ENCODE assay signal across 15 cellular contexts in the genomic region with DNA sequence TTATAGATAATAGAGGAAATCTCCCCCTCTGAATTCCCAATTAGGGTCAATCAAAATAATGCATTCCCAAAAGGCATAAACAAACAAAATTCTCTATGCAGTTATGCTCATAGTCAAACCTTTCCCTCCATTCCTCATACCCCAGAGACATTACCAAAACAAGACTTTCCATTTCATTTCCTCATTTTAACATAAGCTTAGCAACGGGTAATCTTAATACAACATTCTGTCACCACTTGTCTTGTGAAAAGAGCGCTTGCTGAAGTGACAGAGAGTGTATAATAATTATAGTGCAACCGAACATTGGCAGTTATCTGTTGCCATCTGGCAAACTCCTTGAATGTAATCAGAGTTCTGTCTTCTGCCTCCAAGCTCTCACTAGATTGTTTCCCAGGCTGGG. TPM values are rescaled to one million over a fixed set of nuclear protein-coding genes. Genes with fewer than 3 reads are reported as not detected.
DNase-seq lines count a peak whose midpoint lies in the region; ATAC-seq, FAIRE-seq and TF ChIP-seq lines count a peak whose summit lies in the region.
"Had no signal": no experiment of that assay in that cellular context is flagged by ENCODE, and none has a peak within 500 bp of the region (broad histone marks: within the 10 kb centered on the region; RNA-seq: fewer than 3 reads in every experiment).

No MANE protein-coding gene starts in this region.

- H2AFZ ChIP-seq in GM12878 (ENCODE audit: control insufficient read depth, low read depth, low read length) (no peak overlapping the region), MM.1S (ENCODE audit: low read length) (no peak overlapping the region)

- TF ChIP-seq CTCF in GM12878 (IDR thresholded peaks at IDR 0.05 in 2 of 3, conservative IDR thresholded peaks at IDR 0.05 in 1 of 3; ENCODE audit: control insufficient read depth in 2 of 3, extremely low read depth in 1 of 3, insufficient read depth in 1 of 3, low read depth in 3 of 3, low read length in 3 of 3) (no peak), MM.1S (IDR thresholded peaks at IDR 0.05; ENCODE audit: low read length) (no peak), lower lobe of right lung (IDR thresholded peaks at IDR 0.05) (no peak)

- H3K27me3 ChIP-seq in GM12878 (replicated peaks in 1 of 2; ENCODE audit: control insufficient read depth in 2 of 2, insufficient read depth in 2 of 2, low read length in 1 of 2) (no peaks in the 10 kb centered on the region; a peak in 1 of 4 replicates), MM.1S (replicated peaks; ENCODE audit: insufficient read depth, low read length) (no peaks in the 10 kb centered on the region), lower lobe of right lung (ENCODE audit: low read depth) (peaks cover 12% of the 10 kb centered on the region)
- H3K27me3 ChIP-seq: gastroesophageal sphincter, SJCRH30 had no signal

- H4K20me1 ChIP-seq in GM12878 (ENCODE audit: control insufficient read depth, insufficient read depth), result no peaks in the 10 kb centered on the region; the same call in 1 of the 2 replicates
- H4K20me1 ChIP-seq in MM.1S (ENCODE audit: insufficient read depth, low read length), result no peaks in the 10 kb centered on the region

- no peaks in the 10 kb centered on the region for H3F3A ChIP-seq in MM.1S (ENCODE audit: insufficient read depth, low read length)

- H3K9ac ChIP-seq in GM12878 (ENCODE audit: control insufficient read depth, insufficient read depth, low read length), result no peak overlapping the region
- no peak overlapping the region for H3K9ac ChIP-seq in MM.1S (ENCODE audit: low read length)

- no TSS peak for BruUV-seq in GM12878 (replicated peaks; lab: Mats Ljungman, UMichigan)

- H3K79me2 ChIP-seq in GM12878 (ENCODE audit: control insufficient read depth, insufficient read depth, low read length) (no peaks in the 10 kb centered on the region), MM.1S (ENCODE audit: low read length) (no peaks in the 10 kb centered on the region)

- H3K36me3 ChIP-seq in GM12878 (ENCODE audit: control insufficient read depth in 2 of 2, insufficient read depth in 2 of 2, low read length in 1 of 2) (no peaks in the 10 kb centered on the region), MM.1S (replicated peaks; ENCODE audit: insufficient read depth, low read length) (no peaks in the 10 kb centered on the region), lower lobe of right lung (no peaks in the 10 kb centered on the region)
- H3K36me3 ChIP-seq: gastroesophageal sphincter, SJCRH30 had no signal

- no peaks in the 10 kb centered on the region for H3K9me2 ChIP-seq in MM.1S (replicated peaks; ENCODE audit: insufficient read depth, low read length)

- no peaks in the 10 kb centered on the region for H3K9me3 ChIP-seq in GM12878 (replicated peaks; ENCODE audit: control insufficient read depth, insufficient read depth, low read length)
- no peaks in the 10 kb centered on the region for H3K9me3 ChIP-seq in MM.1S (replicated peaks; ENCODE audit: insufficient read depth, low read length)
- no peaks in the 10 kb centered on the region for H3K9me3 ChIP-seq in lower lobe of right lung
- H3K9me3 ChIP-seq: gastroesophageal sphincter, SJCRH30 had no signal

- TF ChIP-seq EP300 in GM12878 (IDR thresholded peaks at IDR 0.05; ENCODE audit: borderline replicate concordance in 1 of 2, control insufficient read depth in 1 of 2, low read depth in 2 of 2, low read length in 2 of 2), result no peak

- H3K27ac ChIP-seq in GM12878 (ENCODE audit: control insufficient read depth, insufficient read depth), result no peak overlapping the region
- no peak overlapping the region for H3K27ac ChIP-seq in MM.1S (ENCODE audit: low read length)
- no peak overlapping the region for H3K27ac ChIP-seq in lower lobe of right lung
- H3K27ac ChIP-seq: gastroesophageal sphincter, SJCRH30 had no signal

- in situ Hi-C loops in GM12878 (cut with MboI), result no loop called here

- TF ChIP-seq RAD21 in GM12878 (IDR thresholded peaks at IDR 0.05; ENCODE audit: insufficient read depth, low read depth, low read length), result no peak

- TF ChIP-seq POLR2A in GM12878 (IDR thresholded peaks at IDR 0.05; ENCODE audit: low read depth, low read length), result no peak

- H3K4me2 ChIP-seq in GM12878 (ENCODE audit: control insufficient read depth, insufficient read depth), result no peak overlapping the region
- H3K4me2 ChIP-seq in MM.1S (ENCODE audit: low read depth, low read length), result no peak overlapping the region

- 37% methylated on average over 3 of the region's 3 CpGs for WGBS in GM12878 (ENCODE audit: insufficient coverage, insufficient replicate concordance, low lambda C conversion rate, missing lambda C conversion rate)

- SMC1A ChIA-PET in GM12878 (lab: Charles Lee; ENCODE audit: uncharacterized antibody, unreplicated experiment), result interaction anchor here (0.9 to 2.2 kb wide), 3 partner anchors 13 to 153 kb away, joined by 3 to 7 read pairs (median 6); no protein-coding TSS in a partner anchor

- POLR2A ChIA-PET in GM12878 (lab: Charles Lee), result interaction anchor here (1.1 to 1.3 kb wide), 2 partner anchors 13 to 19 kb away, joined by 3 to 4 read pairs; no protein-coding TSS in a partner anchor

- intact Hi-C loops in GM12878 (cut with micrococcal nuclease; ENCODE audit: unreplicated experiment), result no loop called here
- intact Hi-C loops in lower lobe of right lung (cut with DNase I), result no loop called here

- CTCF ChIA-PET in GM12878 (lab: Yijun Ruan, JAX), result interaction anchor here (1.0 to 1.9 kb wide), 5 partner anchors 15 to 204 kb away, joined by 3 to 4 read pairs (median 4); no protein-coding TSS in a partner anchor

- H3K4me3 ChIP-seq in GM12878, result no peak overlapping the region
- no peak overlapping the region for H3K4me3 ChIP-seq in MM.1S (ENCODE audit: low read length)
- no peak overlapping the region for H3K4me3 ChIP-seq in lower lobe of right lung
- H3K4me3 ChIP-seq: gastroesophageal sphincter, SJCRH30 had no signal

- DNase-seq in NCI-H1092 treated with DMSO at 0.1 percent for 48 hours (lab: John Stamatoyannopoulos, UW) (peak; percentile 22), NCI-H524 treated with DMSO at 0.1 percent for 48 hours (lab: John Stamatoyannopoulos, UW) (peak; percentile 90), GM12878 (ENCODE audit: low read depth, low spot score) (no peak), HCEC 1CT (no peak), MM.1S (no peak), lower lobe of right lung (no peak)
- DNase-seq: erythroblast, midbrain, NCI-H2081 treated with DMSO at 0.1 percent for 48 hours, SJCRH30 had no signal

- H3K4me1 ChIP-seq in GM12878 (ENCODE audit: control insufficient read depth, insufficient read depth, low read length) (no peaks in the 10 kb centered on the region), MM.1S (ENCODE audit: low read length) (no peaks in the 10 kb centered on the region), lower lobe of right lung (no peaks in the 10 kb centered on the region)

- no peak for FAIRE-seq in GM12878 (lab: Jason Lieb, UNC)

- RAD21 ChIA-PET in GM12878 (lab: Charles Lee; ENCODE audit: unreplicated experiment), result interaction anchor here (1.1 to 1.3 kb wide), 2 partner anchors 23 to 28 kb away, joined by 5 to 6 read pairs; no protein-coding TSS in a partner anchor

- peak; percentile 53 for ATAC-seq in GM18867 (IDR thresholded peaks at IDR 0.05; ENCODE audit: unreplicated experiment)
- ATAC-seq in GM12878, result peak; percentile 58
- no peak for ATAC-seq in GM19452 (IDR thresholded peaks at IDR 0.05; ENCODE audit: unreplicated experiment)
- no peak for ATAC-seq in lower lobe of right lung
- ATAC-seq: activated CD4-positive, CD25-positive, alpha-beta regulatory T cell treated with anti-CD3 and anti-CD28 coated beads, Interleukin-2, amount 50 U/mL, for 24 hours; gastroesophageal sphincter had no signal

TF ChIP-seq in GM12878, 131 proteins besides CTCF, POLR2A, EP300 and RAD21 (continues in another document):
- TF ChIP-seq BHLHE40 (IDR thresholded peaks at IDR 0.05; ENCODE audit: borderline replicate concordance in 1 of 2, low read depth in 2 of 2, low read length in 1 of 2), result peak in 1 of 2 experiments; percentile 5; a peak in 1 of 4 replicates
- TF ChIP-seq IKZF2 (IDR thresholded peaks at IDR 0.05), result peak; percentile 58 to 61; a peak in 2 of 4 replicates
- no peak for TF ChIP-seq ETV6 (conservative IDR thresholded peaks at IDR 0.05 in 1 of 2, IDR thresholded peaks at IDR 0.05 in 1 of 2; ENCODE audit: borderline replicate concordance in 1 of 2, low read depth in 1 of 2)
- TF ChIP-seq SKIL (IDR thresholded peaks at IDR 0.05; ENCODE audit: low read depth, poor library complexity, severe bottlenecking), result peak; percentile 23
- no peak for TF ChIP-seq PML (IDR thresholded peaks at IDR 0.05; ENCODE audit: low read length)

RNA-seq across cellular contexts. Expression of gene SLN, which starts 1.2 kb away (rescaled TPM):
- total RNA-seq in GM12878 (2013; cell fraction: nucleolus; rRNA removed), result not detected in 2 replicates
- not detected in 2 replicates for total RNA-seq in GM12878 (2014; rRNA removed)
- total RNA-seq in GM12878 (2014; rRNA removed; fragmentation: Illumina TruSeq; extraction: Trizol), result not detected in 2 replicates
- not detected in 2 replicates for total RNA-seq in GM12878 (2021)
- not detected for polyA plus RNA-seq in GM12878 (2011; ENCODE audit: low read depth)
- polyA plus RNA-seq in GM12878 (2011; rRNA removed), result not detected in 2 replicates
- polyA plus RNA-seq in GM12878 (2011; cell fraction: cytosol; rRNA removed), result 0.09 TPM in 1 of 2 replicates, not detected in the other
- not detected in 2 replicates for polyA plus RNA-seq in GM12878 (2011; cell fraction: nucleus; rRNA removed)
- polyA plus RNA-seq in GM12878 (2012), result not detected in 2 replicates
- polyA plus RNA-seq in GM12878 (2014; fragmentation: Illumina TruSeq; extraction: Trizol), result not detected in 2 replicates
- polyA plus RNA-seq in GM12878 (2014; fragmentation: Nextera tagmentation; extraction: Ambion mirVana), result under 1 TPM in 1 of 2 experiments, not detected in 1; 0.39 TPM
- not detected in 2 replicates for polyA plus RNA-seq in GM12878 (2014; rRNA removed)
- not detected for polyA plus RNA-seq in GM12878 (2016; fragmentation: Nextera tagmentation; extraction: Ambion mirVana)
- polyA minus RNA-seq in GM12878 (2011; rRNA and poly(A)+ RNA removed), result not detected in 2 replicates
- polyA minus RNA-seq in GM12878 (2011; cell fraction: cytosol; rRNA and poly(A)+ RNA removed), result not detected in 2 replicates
- not detected in 2 replicates for polyA minus RNA-seq in GM12878 (2011; cell fraction: nucleus; rRNA and poly(A)+ RNA removed)
- total RNA-seq in lower lobe of right lung, result 0.92 TPM
- total RNA-seq: OCI-LY7 had no signal

Comparison
In these comparisons a context has a peak if more than half of its experiments do, and no peak if none do; other contexts are left out.
1. ATAC-seq: peak in GM18867 (single experiment) and GM12878 (single experiment); none in GM19452 (single experiment) and lower lobe of right lung (0 of 2).
2. DNase-seq: peak in NCI-H1092 treated with DMSO at 0.1 percent for 48 hours (single experiment) and NCI-H524 treated with DMSO at 0.1 percent for 48 hours (single experiment); none in GM12878 (single experiment), HCEC 1CT (single experiment), MM.1S (single experiment) and lower lobe of right lung (single experiment).